5 cellular contexts compared by ENCODE assay signal in genomic region chr6:150463852-150464251, GRCh38.
"Had no signal": no experiment of that assay in that cellular context is flagged by ENCODE, and none has a peak within 500 bp of the region (broad histone marks: within the 10 kb centered on the region; RNA-seq: fewer than 3 reads in every experiment).

No MANE protein-coding gene starts in this region.

- H3K27ac ChIP-seq: HL-60 had no signal

- H3K27ac Mint-ChIP-seq: IgD-negative memory B cell had no signal

- H3K36me3 Mint-ChIP-seq: IgD-negative memory B cell had no signal

- H3K4me3 ChIP-seq: K562 had no signal

- H3K9me3 Mint-ChIP-seq: IgD-negative memory B cell had no signal

- H3K4me3 Mint-ChIP-seq: IgD-negative memory B cell had no signal

- DNase-seq: IMR-90, KBM-7 had no signal
